Comparison of ENCODE assay signal across 17 cellular contexts in genomic region chr20:36311854-36312723, GRCh38. TPM values are rescaled to one million over a fixed set of nuclear protein-coding genes. Genes with fewer than 3 reads are reported as not detected.
DNase-seq lines count a peak whose midpoint lies in the region; ATAC-seq and TF ChIP-seq lines count a peak whose summit lies in the region.
"Had no signal": no experiment of that assay in that cellular context is flagged by ENCODE, and none has a peak within 500 bp of the region (broad histone marks: within the 10 kb centered on the region; RNA-seq: fewer than 3 reads in every experiment).

No MANE protein-coding gene starts in this region.

- peak; percentile 12 for DNase-seq in activated CD8-positive, alpha-beta T cell treated with anti-CD3 and anti-CD28 coated beads, Interleukin-2, amount 10 ng/mL, durations not matched to agents 7 days and 5 days
- DNase-seq in activated CD8-positive, alpha-beta T cell treated with anti-CD3 and anti-CD28 coated beads for 36 hours = no peak
- DNase-seq in GM10266 (ENCODE audit: extremely low spot score) (peak; percentile 9), endodermal cell (peak; percentile 29), sigmoid colon (peak; percentile 48), AML-193 (lab: John Stamatoyannopoulos, UW) (no peak), NCI-H1105 (lab: John Stamatoyannopoulos, UW) (no peak)
- DNase-seq: CD4-positive, CD25-positive, alpha-beta regulatory T cell; GF-D8; HCEC 1CT; NCI-H1436; NCI-H2029 treated with DMSO at 0.1 percent for 48 hours; NCI-H510A; SIG-M5 had no signal

- no peaks in the 10 kb centered on the region for H3K4me1 Mint-ChIP-seq in activated CD8-positive, alpha-beta T cell treated with anti-CD3 and anti-CD28 coated beads, Interleukin-2, amount 10 ng/mL, durations not matched to agents 7 days and 5 days (ENCODE audit: low read depth)
- H3K4me1 Mint-ChIP-seq in activated CD8-positive, alpha-beta T cell treated with anti-CD3 and anti-CD28 coated beads for 36 hours (ENCODE audit: low read depth) = no peaks in the 10 kb centered on the region
- peaks cover 2% of the 10 kb centered on the region for H3K4me1 Mint-ChIP-seq in endodermal cell

- H3K9me3 ChIP-seq in endodermal cell (ENCODE audit: control insufficient read depth, low read length) (no peaks in the 10 kb centered on the region), sigmoid colon (no peaks in the 10 kb centered on the region)

- TF ChIP-seq EP300 in sigmoid colon (IDR thresholded peaks at IDR 0.05) = no peak

- H3K4me1 ChIP-seq in endodermal cell (ENCODE audit: control insufficient read depth, insufficient read depth, low read length) (no peaks in the 10 kb centered on the region), sigmoid colon (peaks cover 0 to 5% (median 2%) of the 10 kb centered on the region in 4 donors)

- no peak for ATAC-seq in activated CD8-positive, alpha-beta T cell treated with anti-CD3 and anti-CD28 coated beads, Interleukin-2, amount 10 ng/mL, durations not matched to agents 7 days and 5 days
- ATAC-seq in activated CD8-positive, alpha-beta T cell treated with anti-CD3 and anti-CD28 coated beads for 36 hours = no peak
- ATAC-seq in GM18870 (IDR thresholded peaks at IDR 0.05; ENCODE audit: unreplicated experiment) = no peak
- ATAC-seq: Panc1 had no signal

- H3K36me3 Mint-ChIP-seq in activated CD8-positive, alpha-beta T cell treated with anti-CD3 and anti-CD28 coated beads, Interleukin-2, amount 10 ng/mL, durations not matched to agents 7 days and 5 days (ENCODE audit: low read depth) = no peaks in the 10 kb centered on the region
- no peaks in the 10 kb centered on the region for H3K36me3 Mint-ChIP-seq in activated CD8-positive, alpha-beta T cell treated with anti-CD3 and anti-CD28 coated beads for 36 hours (ENCODE audit: low read depth)
- no peaks in the 10 kb centered on the region for H3K36me3 Mint-ChIP-seq in endodermal cell (ENCODE audit: low read depth)
- H3K36me3 Mint-ChIP-seq: CD4-positive, CD25-positive, alpha-beta regulatory T cell; IgD-negative memory B cell had no signal

- peaks cover 35% of the 10 kb centered on the region for H3K27me3 ChIP-seq in endodermal cell (ENCODE audit: control insufficient read depth, insufficient read depth, low read length, poor library complexity, severe bottlenecking)
- peaks cover 6 to 58% (median 42%) of the 10 kb centered on the region in 3 donors for H3K27me3 ChIP-seq in sigmoid colon

- POLR2A ChIA-PET in activated CD8-positive, alpha-beta T cell treated with anti-CD3 and anti-CD28 coated beads, Interleukin-2, amount 10 ng/mL, durations not matched to agents 7 days and 5 days (lab: Charles Lee) = no interaction called here
- POLR2A ChIA-PET in activated CD8-positive, alpha-beta T cell treated with anti-CD3 and anti-CD28 coated beads for 36 hours (lab: Charles Lee) = no interaction called here

- no peak overlapping the region for H3K4me3 Mint-ChIP-seq in activated CD8-positive, alpha-beta T cell treated with anti-CD3 and anti-CD28 coated beads, Interleukin-2, amount 10 ng/mL, durations not matched to agents 7 days and 5 days
- H3K4me3 Mint-ChIP-seq in activated CD8-positive, alpha-beta T cell treated with anti-CD3 and anti-CD28 coated beads for 36 hours = no peak overlapping the region
- H3K4me3 Mint-ChIP-seq in endodermal cell = no peak overlapping the region
- H3K4me3 Mint-ChIP-seq: IgD-negative memory B cell had no signal

- no peak for TF ChIP-seq POLR2A in sigmoid colon (IDR thresholded peaks at IDR 0.05)

- H3K4me3 ChIP-seq in endodermal cell (ENCODE audit: low read length) (no peak overlapping the region), sigmoid colon (no peak overlapping the region)

- no peaks in the 10 kb centered on the region for H3K9me3 Mint-ChIP-seq in activated CD8-positive, alpha-beta T cell treated with anti-CD3 and anti-CD28 coated beads, Interleukin-2, amount 10 ng/mL, durations not matched to agents 7 days and 5 days (ENCODE audit: insufficient read depth)
- no peaks in the 10 kb centered on the region for H3K9me3 Mint-ChIP-seq in activated CD8-positive, alpha-beta T cell treated with anti-CD3 and anti-CD28 coated beads for 36 hours
- no peaks in the 10 kb centered on the region for H3K9me3 Mint-ChIP-seq in endodermal cell

- CTCF ChIA-PET in activated CD8-positive, alpha-beta T cell treated with anti-CD3 and anti-CD28 coated beads, Interleukin-2, amount 10 ng/mL, durations not matched to agents 7 days and 5 days (lab: Charles Lee) = no interaction called here
- CTCF ChIA-PET in activated CD8-positive, alpha-beta T cell treated with anti-CD3 and anti-CD28 coated beads for 36 hours (lab: Charles Lee) = no interaction called here

- H3K36me3 ChIP-seq in endodermal cell (ENCODE audit: control insufficient read depth, insufficient read depth, low read length) (no peaks in the 10 kb centered on the region), sigmoid colon (no peaks in the 10 kb centered on the region)

- H3K27ac ChIP-seq in endodermal cell (ENCODE audit: low read depth, low read length) (no peak overlapping the region), sigmoid colon (no peak overlapping the region)

- no peak overlapping the region for H3K27ac Mint-ChIP-seq in activated CD8-positive, alpha-beta T cell treated with anti-CD3 and anti-CD28 coated beads, Interleukin-2, amount 10 ng/mL, durations not matched to agents 7 days and 5 days
- H3K27ac Mint-ChIP-seq in activated CD8-positive, alpha-beta T cell treated with anti-CD3 and anti-CD28 coated beads for 36 hours = no peak overlapping the region
- no peak overlapping the region for H3K27ac Mint-ChIP-seq in endodermal cell
- H3K27ac Mint-ChIP-seq: CD4-positive, CD25-positive, alpha-beta regulatory T cell; IgD-negative memory B cell had no signal

- H3K9ac ChIP-seq in endodermal cell (ENCODE audit: extremely low read depth, low read length, poor library complexity, severe bottlenecking) = no peak overlapping the region

- 89% methylated on average over 11 to 22 of the region's 22 CpGs for WGBS in endodermal cell (ENCODE audit: insufficient coverage in 1 of 2, insufficient read length in 1 of 2), 2 experiments
- 69 to 78% methylated on average over 22 of the region's 22 CpGs for WGBS in sigmoid colon, 2 donors

- intact Hi-C loops in activated CD8-positive, alpha-beta T cell treated with anti-CD3 and anti-CD28 coated beads for 36 hours (cut with micrococcal nuclease) = no loop called here
- intact Hi-C loops in sigmoid colon (cut with DNase I) = no loop called here

- TF ChIP-seq CTCF in activated CD8-positive, alpha-beta T cell treated with anti-CD3 and anti-CD28 coated beads for 36 hours (IDR thresholded peaks at IDR 0.05) = no peak
- TF ChIP-seq CTCF in GM10266 (IDR thresholded peaks at IDR 0.05; ENCODE audit: control insufficient read depth, insufficient read depth, low read depth, missing control alignments) (no peak), endodermal cell (conservative IDR thresholded peaks at IDR 0.05) (no peak), sigmoid colon (IDR thresholded peaks at IDR 0.05) (no peak)

- H3K27me3 Mint-ChIP-seq in activated CD8-positive, alpha-beta T cell treated with anti-CD3 and anti-CD28 coated beads, Interleukin-2, amount 10 ng/mL, durations not matched to agents 7 days and 5 days (ENCODE audit: low read depth) = peaks cover 14% of the 10 kb centered on the region
- peaks cover 48% of the 10 kb centered on the region for H3K27me3 Mint-ChIP-seq in activated CD8-positive, alpha-beta T cell treated with anti-CD3 and anti-CD28 coated beads for 36 hours
- peaks cover 38% of the 10 kb centered on the region for H3K27me3 Mint-ChIP-seq in endodermal cell (ENCODE audit: insufficient read depth)

RNA-seq across cellular contexts. Expression of gene DLGAP4, which starts 6.0 kb away (rescaled TPM):
- 10 to 100 TPM; 19.9 to 23.6 TPM for total RNA-seq in activated CD8-positive, alpha-beta T cell treated with anti-CD3 and anti-CD28 coated beads, Interleukin-2, amount 10 ng/mL, durations not matched to agents 7 days and 5 days
- total RNA-seq in activated CD8-positive, alpha-beta T cell treated with anti-CD3 and anti-CD28 coated beads for 36 hours = 10 to 100 TPM; 11.5 to 13.1 TPM
- total RNA-seq in endodermal cell (10 to 100 TPM; 62.9 to 78.2 TPM), sigmoid colon (10 to 100 TPM; 21.0 to 60.7 (median 37.5) TPM)
- polyA plus RNA-seq in endodermal cell (2013, experiment 1 of 2) = 94.6 TPM
- 90.8 TPM for polyA plus RNA-seq in endodermal cell (2013, experiment 2 of 2)
- polyA plus RNA-seq in sigmoid colon = 10 to 100 TPM; 21.7 to 36.9 (median 23.4) TPM

Comparison
In these comparisons a context has a peak if more than half of its experiments do, and no peak if none do; other contexts are left out.
1. DNase-seq: peak in activated CD8-positive, alpha-beta T cell treated with anti-CD3 and anti-CD28 coated beads, Interleukin-2, amount 10 ng/mL, durations not matched to agents 7 days and 5 days (single experiment), GM10266 (single experiment), endodermal cell (single experiment) and sigmoid colon (single experiment); none in activated CD8-positive, alpha-beta T cell treated with anti-CD3 and anti-CD28 coated beads for 36 hours (single experiment), AML-193 (0 of 2) and NCI-H1105 (single experiment).